1 cellular context compared by ENCODE assay signal in genomic region chr7:6015917-6016652, GRCh38.
TF ChIP-seq lines count a peak whose summit lies in the region.

No MANE protein-coding gene starts in this region.

TF ChIP-seq in K562, 482 proteins besides CTCF, POLR2A, EP300 and RAD21 (continued from another document):
- peak; percentile 57 for TF ChIP-seq MGA (IDR thresholded peaks at IDR 0.05)
- no peak for TF ChIP-seq THAP7 (CRISPR knock-in tag; IDR thresholded peaks at IDR 0.05)
- TF ChIP-seq ZNF444 (CRISPR knock-in tag; IDR thresholded peaks at IDR 0.05) = no peak
- TF ChIP-seq PCBP2 (IDR thresholded peaks at IDR 0.05; ENCODE audit: low read depth, low read length, poor library complexity, severe bottlenecking) = no peak
- TF ChIP-seq TFE3 (CRISPR knock-in tag; IDR thresholded peaks at IDR 0.05) = 0 out of 2 replicates have a peak, but pooled peaks have one; percentile 5
- 0 out of 2 replicates have a peak, but pooled peaks have one; percentile 32 for TF ChIP-seq LCOR (CRISPR knock-in tag; IDR thresholded peaks at IDR 0.05)
- TF ChIP-seq LEF1 (IDR thresholded peaks at IDR 0.05) = peak; percentile 72; the same call in 1 of the 2 replicates
- TF ChIP-seq ZNF165 (CRISPR knock-in tag; IDR thresholded peaks at IDR 0.05; ENCODE audit: borderline replicate concordance) = no peak; the same call in 1 of the 2 replicates
- TF ChIP-seq CTBP1 (IDR thresholded peaks at IDR 0.05; ENCODE audit: borderline replicate concordance) = peak; percentile 55
- no peak for TF ChIP-seq ATF1 (CRISPR knock-in tag; IDR thresholded peaks at IDR 0.05)
- TF ChIP-seq ATF1 (tag; IDR thresholded peaks at IDR 0.05) = no peak
TF ChIP-seq in K562: peak in this region for 85.
